Comparison of ENCODE assay signal across 23 cellular contexts in genomic region chr21:45358261-45358670, GRCh38. TPM values are rescaled to one million over a fixed set of nuclear protein-coding genes. Genes with fewer than 3 reads are reported as not detected.
DNase-seq lines count a peak whose midpoint lies in the region; ATAC-seq, FAIRE-seq and TF ChIP-seq lines count a peak whose summit lies in the region.
"Had no signal": no experiment of that assay in that cellular context is flagged by ENCODE, and none has a peak within 500 bp of the region (broad histone marks: within the 10 kb centered on the region; RNA-seq: fewer than 3 reads in every experiment).

No MANE protein-coding gene starts in this region.

- H3K27me3 ChIP-seq in HUES48 (ENCODE audit: control insufficient read depth, insufficient read depth, low read length) (no peaks in the 10 kb centered on the region), endodermal cell (ENCODE audit: control insufficient read depth, insufficient read depth, low read length, poor library complexity, severe bottlenecking) (no peaks in the 10 kb centered on the region), stomach (peaks cover 0 to 5% (median 0%) of the 10 kb centered on the region in 3 donors)
- H3K27me3 ChIP-seq: brain microvascular endothelial cell had no signal

- H3K4me3 Mint-ChIP-seq in endodermal cell (no peak overlapping the region), mesothelial cell of epicardium (no peak overlapping the region)
- no peak overlapping the region for H3K4me3 Mint-ChIP-seq in natural killer cell treated with Interleukin-12 subunit alpha and Interleukin-12 subunit beta and Interleukin-15 and Interleukin-18, amount 100 ng/mL, for 72 hours
- H3K4me3 Mint-ChIP-seq: activated naive CD8-positive, alpha-beta T cell; CD8-positive, alpha-beta T cell; dendritic cell treated with granulocyte-macrophage colony-stimulating factor and Interleukin-4, amounts not matched to agents 40 ng/mL and 50 ng/mL, for 4 days; T-helper 1 cell treated with Interleukin-12 subunit alpha and Interleukin-12 subunit beta and Interleukin-4 antibody, amounts not matched to agents 30 μg/mL and 1 μg/mL, for 36 hours had no signal

- H3K36me3 ChIP-seq in HUES48 (ENCODE audit: control insufficient read depth, insufficient read depth, low read length): no peaks in the 10 kb centered on the region
- no peaks in the 10 kb centered on the region for H3K36me3 ChIP-seq in endodermal cell (ENCODE audit: control insufficient read depth, insufficient read depth, low read length)
- H3K36me3 ChIP-seq in stomach: no peaks in the 10 kb centered on the region
- H3K36me3 ChIP-seq: brain microvascular endothelial cell had no signal

- H3K4me1 ChIP-seq in HUES48 (ENCODE audit: control insufficient read depth, insufficient read depth, low read length): peaks cover 15% of the 10 kb centered on the region
- H3K4me1 ChIP-seq in endodermal cell (ENCODE audit: control insufficient read depth, insufficient read depth, low read length): peaks cover 47% of the 10 kb centered on the region
- peaks cover 14 to 23% (median 16%) of the 10 kb centered on the region in 4 donors for H3K4me1 ChIP-seq in stomach

- TF ChIP-seq POLR2A in stomach (IDR thresholded peaks at IDR 0.05): no peak

- H3K9ac ChIP-seq in HUES48 (ENCODE audit: low read depth, low read length) (no peak overlapping the region), endodermal cell (ENCODE audit: extremely low read depth, low read length, poor library complexity, severe bottlenecking) (no peak overlapping the region)

- TF ChIP-seq CTCF in endodermal cell (conservative IDR thresholded peaks at IDR 0.05): no peak
- TF ChIP-seq CTCF in mesothelial cell of epicardium (IDR thresholded peaks at IDR 0.05; ENCODE audit: unreplicated experiment): peak; percentile 6
- TF ChIP-seq CTCF in stomach (IDR thresholded peaks at IDR 0.05): no peak

- WGBS in endodermal cell (ENCODE audit: insufficient coverage in 1 of 2, insufficient read length in 1 of 2), 2 experiments: 93 to 100% methylated on average over 4 to 15 of the region's 15 CpGs
- 93 to 96% (median 94%) methylated on average over 15 of the region's 15 CpGs for WGBS in stomach, 5 donors

- H3K36me3 Mint-ChIP-seq in endodermal cell (ENCODE audit: low read depth) (no peaks in the 10 kb centered on the region), mesothelial cell of epicardium (no peaks in the 10 kb centered on the region)
- H3K36me3 Mint-ChIP-seq in natural killer cell treated with Interleukin-12 subunit alpha and Interleukin-12 subunit beta and Interleukin-15 and Interleukin-18, amount 100 ng/mL, for 72 hours: no peaks in the 10 kb centered on the region
- H3K36me3 Mint-ChIP-seq: activated naive CD8-positive, alpha-beta T cell; CD8-positive, alpha-beta T cell had no signal

- DNase-seq in endodermal cell: no peak
- DNase-seq in mesothelial cell of epicardium (ENCODE audit: low spot score in 2 of 2, unreplicated experiment in 2 of 2): no peak
- no peak for DNase-seq in stomach
- no peak for DNase-seq in GM19239 (ENCODE audit: insufficient read length, low spot score)
- DNase-seq in natural killer cell treated with Interleukin-12 subunit alpha and Interleukin-12 subunit beta and Interleukin-15 and Interleukin-18, amount 100 ng/mL, for 72 hours (ENCODE audit: low spot score): no peak
- DNase-seq: activated CD8-positive, alpha-beta memory T cell treated with anti-CD3 and anti-CD28 coated beads for 24 hours; brain microvascular endothelial cell; CD8-positive, alpha-beta T cell; DMS79 treated with DMSO at 0.1 percent for 48 hours; NCI-H2029 treated with DMSO at 0.1 percent for 48 hours; NCI-H524; SHP77; stimulated activated CD8-positive, alpha-beta memory T cell treated with anti-CD3 and anti-CD28 coated beads, Interleukin-4, amount 100 ng/mL, for 48 hours had no signal

- no peaks in the 10 kb centered on the region for H3K9me3 Mint-ChIP-seq in endodermal cell
- H3K9me3 Mint-ChIP-seq in mesothelial cell of epicardium: no peaks in the 10 kb centered on the region
- H3K9me3 Mint-ChIP-seq in natural killer cell treated with Interleukin-12 subunit alpha and Interleukin-12 subunit beta and Interleukin-15 and Interleukin-18, amount 100 ng/mL, for 72 hours: no peaks in the 10 kb centered on the region
- H3K9me3 Mint-ChIP-seq: CD8-positive, alpha-beta T cell; dendritic cell treated with granulocyte-macrophage colony-stimulating factor and Interleukin-4, amounts not matched to agents 40 ng/mL and 50 ng/mL, for 4 days; T-helper 1 cell treated with Interleukin-12 subunit alpha and Interleukin-12 subunit beta and Interleukin-4 antibody, amounts not matched to agents 30 μg/mL and 1 μg/mL, for 36 hours had no signal

- peak overlapping the region; percentile 82 for H3K27ac Mint-ChIP-seq in endodermal cell
- peak overlapping the region; percentile 61 for H3K27ac Mint-ChIP-seq in mesothelial cell of epicardium
- no peak overlapping the region for H3K27ac Mint-ChIP-seq in natural killer cell treated with Interleukin-12 subunit alpha and Interleukin-12 subunit beta and Interleukin-15 and Interleukin-18, amount 100 ng/mL, for 72 hours
- H3K27ac Mint-ChIP-seq: activated naive CD8-positive, alpha-beta T cell; CD8-positive, alpha-beta T cell; dendritic cell treated with granulocyte-macrophage colony-stimulating factor and Interleukin-4, amounts not matched to agents 40 ng/mL and 50 ng/mL, for 4 days; T-helper 1 cell treated with Interleukin-12 subunit alpha and Interleukin-12 subunit beta and Interleukin-4 antibody, amounts not matched to agents 30 μg/mL and 1 μg/mL, for 36 hours had no signal

- H3K27me3 Mint-ChIP-seq in endodermal cell (ENCODE audit: insufficient read depth): no peaks in the 10 kb centered on the region
- peaks cover 6% of the 10 kb centered on the region for H3K27me3 Mint-ChIP-seq in mesothelial cell of epicardium (ENCODE audit: low read depth)
- peaks cover 26 to 27% of the 10 kb centered on the region in 2 donors for H3K27me3 Mint-ChIP-seq in natural killer cell treated with Interleukin-12 subunit alpha and Interleukin-12 subunit beta and Interleukin-15 and Interleukin-18, amount 100 ng/mL, for 72 hours

- peaks cover 58% of the 10 kb centered on the region for H3K4me1 Mint-ChIP-seq in endodermal cell
- H3K4me1 Mint-ChIP-seq in mesothelial cell of epicardium: peaks cover 63% of the 10 kb centered on the region
- no peaks in the 10 kb centered on the region for H3K4me1 Mint-ChIP-seq in natural killer cell treated with Interleukin-12 subunit alpha and Interleukin-12 subunit beta and Interleukin-15 and Interleukin-18, amount 100 ng/mL, for 72 hours (ENCODE audit: low read depth in 2 of 2)

- intact Hi-C loops in stomach (cut with DNase I; ENCODE audit: low total_unique reads): no loop called here

- H3K4me3 ChIP-seq in HUES48 (ENCODE audit: low read depth, low read length): no peak overlapping the region
- no peak overlapping the region for H3K4me3 ChIP-seq in endodermal cell (ENCODE audit: low read length)
- H3K4me3 ChIP-seq in stomach: no peak overlapping the region
- H3K4me3 ChIP-seq: smooth muscle cell had no signal

- H3K9me3 ChIP-seq in HUES48 (ENCODE audit: control insufficient read depth, insufficient read depth, low read length) (no peaks in the 10 kb centered on the region), endodermal cell (ENCODE audit: control insufficient read depth, low read length) (no peaks in the 10 kb centered on the region), stomach (no peaks in the 10 kb centered on the region)

- TF ChIP-seq EP300 in stomach (IDR thresholded peaks at IDR 0.05): no peak

- H3K27ac ChIP-seq in HUES48 (ENCODE audit: low read depth, low read length) (peak overlapping the region; percentile 73), endodermal cell (ENCODE audit: low read depth, low read length) (no peak overlapping the region), stomach (peak overlapping the region in 4 of 5 donors; percentile 64 to 79 (median 72))
- H3K27ac ChIP-seq: brain microvascular endothelial cell, epithelial cell of prostate had no signal

- FAIRE-seq in GM19239 (lab: Jason Lieb, UNC): no peak
- FAIRE-seq: frontal cortex, GM18507 had no signal

- no peak for ATAC-seq in natural killer cell treated with Interleukin-12 subunit alpha and Interleukin-12 subunit beta and Interleukin-15 and Interleukin-18, amount 100 ng/mL, for 72 hours
- ATAC-seq in GM19351 (IDR thresholded peaks at IDR 0.05; ENCODE audit: unreplicated experiment) (no peak), HG02852 (IDR thresholded peaks at IDR 0.05; ENCODE audit: unreplicated experiment) (no peak)
- ATAC-seq: CD8-positive, alpha-beta T cell had no signal

RNA-seq across cellular contexts. Expression of gene COL18A1, which starts 46.7 kb away (rescaled TPM):
- total RNA-seq in endodermal cell: 100 to 1,000 TPM; 332 to 398 TPM
- polyA plus RNA-seq in endodermal cell (2013, experiment 1 of 2): 216 TPM
- 213 TPM for polyA plus RNA-seq in endodermal cell (2013, experiment 2 of 2)
- 302 to 315 TPM (median 305 TPM) in 3 replicates for total RNA-seq in mesothelial cell of epicardium
- total RNA-seq in stomach: 100 to 1,000 TPM in 1 of 5 donors, 10 to 100 TPM in 4; 19.8 to 212 (median 34.9) TPM
- polyA plus RNA-seq in stomach: 10 to 100 TPM; 20.0 to 34.3 (median 20.7) TPM
- 1 to 10 TPM in 1 of 2 donors, under 1 TPM in 1; 0.31 to 1.3 TPM for total RNA-seq in natural killer cell treated with Interleukin-12 subunit alpha and Interleukin-12 subunit beta and Interleukin-15 and Interleukin-18, amount 100 ng/mL, for 72 hours

Comparison
In these comparisons a context has a peak if more than half of its experiments do, and no peak if none do; other contexts are left out.
1. H3K27ac Mint-ChIP-seq: peak in endodermal cell (single experiment) and mesothelial cell of epicardium (single experiment); none in natural killer cell treated with Interleukin-12 subunit alpha and Interleukin-12 subunit beta and Interleukin-15 and Interleukin-18, amount 100 ng/mL, for 72 hours (0 of 2).
2. RNA of gene COL18A1, which starts 46.7 kb away (total RNA-seq): 332 to 398 TPM in endodermal cell, 302 to 315 TPM in mesothelial cell of epicardium and 19.8 to 212 TPM in stomach; 0.31 to 1.3 TPM in natural killer cell treated with Interleukin-12 subunit alpha and Interleukin-12 subunit beta and Interleukin-15 and Interleukin-18, amount 100 ng/mL, for 72 hours; every median in the first group is over 4 times any median in the second.